In genomic region chr3:14554715-14555114, GRCh38 we compare ENCODE assay signal across 35 cellular contexts. TPM values are rescaled to one million over a fixed set of nuclear protein-coding genes. Genes with fewer than 3 reads are reported as not detected.
"Had no signal": no experiment of that assay in that cellular context is flagged by ENCODE, and none has a peak within 500 bp of the region (broad histone marks: within the 10 kb centered on the region; RNA-seq: fewer than 3 reads in every experiment).

No MANE protein-coding gene starts in this region.

- H3K36me3 Mint-ChIP-seq: activated naive CD8-positive, alpha-beta T cell treated with anti-CD3 and anti-CD28 coated beads for 36 hours; brain; natural killer cell treated with Interleukin-12 subunit alpha and Interleukin-12 subunit beta and Interleukin-15 and Interleukin-18, amount 100 ng/mL, for 72 hours; stimulated activated naive B cell treated with anti-CD40 and anti-IgM and Interleukin-4, amounts not matched to agents 10 μg/mL and 1 μg/mL and 100 μg/mL, for 72 hours had no signal

- H3K27ac Mint-ChIP-seq: activated naive CD8-positive, alpha-beta T cell treated with anti-CD3 and anti-CD28 coated beads for 36 hours; activated T-cell treated with anti-CD3 and anti-CD28 coated beads, Interleukin-2, amount 50 U/mL, for 72 hours; dendritic cell treated with granulocyte-macrophage colony-stimulating factor and Interleukin-4, amounts not matched to agents 40 ng/mL and 50 ng/mL, for 4 days; natural killer cell treated with Interleukin-12 subunit alpha and Interleukin-12 subunit beta and Interleukin-15 and Interleukin-18, amount 100 ng/mL, for 72 hours; stimulated activated naive B cell treated with anti-CD40 and anti-IgM and Interleukin-4, amounts not matched to agents 10 μg/mL and 1 μg/mL and 100 μg/mL, for 72 hours; T-helper 1 cell treated with Interleukin-12 subunit alpha and Interleukin-12 subunit beta and Interleukin-4 antibody, amounts not matched to agents 30 μg/mL and 1 μg/mL, for 36 hours had no signal

- H3K9me3 Mint-ChIP-seq: activated naive CD8-positive, alpha-beta T cell treated with anti-CD3 and anti-CD28 coated beads for 36 hours; activated T-cell treated with anti-CD3 and anti-CD28 coated beads, Interleukin-2, amount 50 U/mL, for 72 hours; dendritic cell treated with granulocyte-macrophage colony-stimulating factor and Interleukin-4, amounts not matched to agents 40 ng/mL and 50 ng/mL, for 4 days; natural killer cell treated with Interleukin-12 subunit alpha and Interleukin-12 subunit beta and Interleukin-15 and Interleukin-18, amount 100 ng/mL, for 72 hours; stimulated activated naive B cell treated with anti-CD40 and anti-IgM and Interleukin-4, amounts not matched to agents 10 μg/mL and 1 μg/mL and 100 μg/mL, for 72 hours; T-helper 1 cell treated with Interleukin-12 subunit alpha and Interleukin-12 subunit beta and Interleukin-4 antibody, amounts not matched to agents 30 μg/mL and 1 μg/mL, for 36 hours had no signal

- H3K27me3 ChIP-seq: adrenal gland, pancreas had no signal

- ATAC-seq: activated T-cell treated with anti-CD3 and anti-CD28 coated beads, Interleukin-2, amount 50 U/mL, for 72 hours; left lobe of liver; natural killer cell treated with Interleukin-12 subunit alpha and Interleukin-12 subunit beta and Interleukin-15 and Interleukin-18, amount 100 ng/mL, for 72 hours; pancreas; upper lobe of right lung had no signal

- DNase-seq: activated CD4-positive, alpha-beta T cell treated with anti-CD3 and anti-CD28 coated beads for 4 hours; activated CD4-positive, alpha-beta T cell treated with anti-CD3 and anti-CD28 coated beads, Interleukin-2, amount 50 U/mL, for 4 hours; activated naive CD4-positive, alpha-beta T cell; activated naive CD8-positive, alpha-beta T cell treated with anti-CD3 and anti-CD28 coated beads for 36 hours; activated T-cell treated with anti-CD3 and anti-CD28 coated beads for 4 hours; activated T-cell treated with anti-CD3 and anti-CD28 coated beads, Interleukin-2, amount 50 U/mL, for 72 hours; adrenal gland; aorta; central memory CD4-positive, alpha-beta T cell; esophagus squamous epithelium; foreskin melanocyte; heart right ventricle; kidney glomerular epithelial cell; mesendoderm; pancreas; retina; stimulated activated CD4-positive, alpha-beta T cell treated with anti-CD3 and anti-CD28 coated beads, Interleukin-15, amount 100 ng/mL, for 24 hours; stimulated activated CD4-positive, alpha-beta T cell treated with anti-CD3 and anti-CD28 coated beads, Interleukin-2, amount 100 ng/mL, for 24 hours; stimulated activated naive B cell treated with anti-CD40 and anti-IgM and Interleukin-4, amounts not matched to agents 10 μg/mL and 1 μg/mL and 100 μg/mL, for 72 hours; stomach; SW 1271; T-helper 9 cell; tibial artery; upper lobe of right lung had no signal

- H3K9me3 ChIP-seq: adrenal gland, esophagus squamous epithelium, heart right ventricle, pancreas, prostate gland, stomach, suprapubic skin, tibial artery, upper lobe of right lung had no signal

- H3K36me3 ChIP-seq: adrenal gland, esophagus squamous epithelium, heart right ventricle, pancreas, prostate gland, stomach, suprapubic skin, tibial artery, upper lobe of right lung had no signal

- H3K4me3 Mint-ChIP-seq: activated naive CD8-positive, alpha-beta T cell treated with anti-CD3 and anti-CD28 coated beads for 36 hours; brain; dendritic cell treated with granulocyte-macrophage colony-stimulating factor and Interleukin-4, amounts not matched to agents 40 ng/mL and 50 ng/mL, for 4 days; natural killer cell treated with Interleukin-12 subunit alpha and Interleukin-12 subunit beta and Interleukin-15 and Interleukin-18, amount 100 ng/mL, for 72 hours; stimulated activated naive B cell treated with anti-CD40 and anti-IgM and Interleukin-4, amounts not matched to agents 10 μg/mL and 1 μg/mL and 100 μg/mL, for 72 hours had no signal

- H3K27me3 Mint-ChIP-seq: brain had no signal

- FAIRE-seq: pancreas, TTC549 had no signal

- H3K4me3 ChIP-seq: adrenal gland, esophagus squamous epithelium, lung, pancreas, prostate gland, stomach, tibial artery, upper lobe of right lung had no signal

- H3K27ac ChIP-seq: adrenal gland, esophagus squamous epithelium, pancreas, prostate gland, stomach, suprapubic skin, tibial artery, upper lobe of right lung, VCaP had no signal

- H3K4me1 ChIP-seq: pancreas, prostate gland, upper lobe of right lung had no signal

RNA-seq across cellular contexts. Expression of gene GRIP2, which starts 14.6 kb away (rescaled TPM):
- total RNA-seq: activated naive CD8-positive, alpha-beta T cell treated with anti-CD3 and anti-CD28 coated beads for 36 hours; mononuclear cell; natural killer cell treated with Interleukin-12 subunit alpha and Interleukin-12 subunit beta and Interleukin-15 and Interleukin-18, amount 100 ng/mL, for 72 hours had no signal
